1 cellular context compared by ENCODE assay signal in genomic region chr17:39915559-39915958, GRCh38.
TF ChIP-seq lines count a peak whose summit lies in the region.

No MANE protein-coding gene starts in this region.

TF ChIP-seq in HepG2, 621 proteins besides CTCF, POLR2A, EP300 and RAD21:
- TF ChIP-seq IKZF4 (CRISPR knock-in tag; IDR thresholded peaks at IDR 0.05; ENCODE audit: borderline replicate concordance, low read depth, not compliant biosample characterization) = no peak
- no peak for TF ChIP-seq ZNF503 (CRISPR knock-in tag; IDR thresholded peaks at IDR 0.05)
